ENCODE assay signal across 24 cellular contexts in the genomic region with DNA sequence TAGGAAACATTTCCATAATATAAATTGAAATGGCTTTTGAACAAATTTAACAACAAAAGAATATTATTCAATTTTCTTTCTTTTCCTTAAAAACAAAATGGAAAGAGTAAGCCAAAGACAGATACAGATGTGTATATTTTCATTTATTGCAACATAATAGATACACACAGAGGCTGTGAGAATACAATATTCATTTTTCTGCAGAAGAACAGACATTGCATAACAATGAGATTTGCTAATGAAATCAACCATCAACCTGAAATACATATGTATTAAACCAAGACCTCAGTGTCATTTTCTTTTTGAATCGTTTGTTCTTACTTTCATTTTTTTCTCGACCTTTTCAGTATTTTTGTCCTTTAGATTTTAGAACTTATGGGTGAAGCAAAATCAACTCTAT.
DNase-seq lines count a peak whose midpoint lies in the region; ATAC-seq, FAIRE-seq and TF ChIP-seq lines count a peak whose summit lies in the region.
"Had no signal": no experiment of that assay in that cellular context is flagged by ENCODE, and none has a peak within 500 bp of the region (broad histone marks: within the 10 kb centered on the region; RNA-seq: fewer than 3 reads in every experiment).

No MANE protein-coding gene starts in this region.

- TF ChIP-seq POLR2A in HepG2 (IDR thresholded peaks at IDR 0.05; ENCODE audit: insufficient read depth in 1 of 2, low read depth in 2 of 2, low read length in 2 of 2) = no peak
- TF ChIP-seq POLR2A in right lobe of liver (IDR thresholded peaks at IDR 0.05) = no peak
- no peak for TF ChIP-seq POLR2A in K562 (conservative IDR thresholded peaks at IDR 0.05)

- H3K27me3 ChIP-seq in HepG2 (ENCODE audit: control insufficient read depth in 1 of 2, insufficient read depth in 2 of 2, low read length in 2 of 2) (no peaks in the 10 kb centered on the region), right lobe of liver (no peaks in the 10 kb centered on the region), K562 (ENCODE audit: control insufficient read depth in 2 of 2, insufficient read depth in 2 of 2, low read length in 2 of 2) (no peaks in the 10 kb centered on the region), small intestine (ENCODE audit: control insufficient read depth in 2 of 2, insufficient read depth in 2 of 2, low read length in 2 of 2) (no peaks in the 10 kb centered on the region)
- H3K27me3 ChIP-seq: BLaER1 treated with 17β-estradiol and CSF1 and Interleukin-3, amounts not matched to agents 10 nM and 100 nM had no signal

- no peak for TF ChIP-seq CTCF in HepG2 (CRISPR knock-in tag; IDR thresholded peaks at IDR 0.05)
- TF ChIP-seq CTCF in right lobe of liver (IDR thresholded peaks at IDR 0.05) = no peak
- no peak for TF ChIP-seq CTCF in K562 (IDR thresholded peaks at IDR 0.05 in 2 of 3, conservative IDR thresholded peaks at IDR 0.05 in 1 of 3; ENCODE audit: insufficient read depth in 2 of 3, low read depth in 1 of 3, low read length in 3 of 3)
- no peak for TF ChIP-seq CTCF in glutamatergic neuron (IDR thresholded peaks at IDR 0.05; ENCODE audit: partially characterized antibody, unreplicated experiment)

- FAIRE-seq in HepG2 (lab: Jason Lieb, UNC) (no peak), K562 (lab: Jason Lieb, UNC) (no peak), small intestine (lab: Jason Lieb, UNC) (peak; percentile 53)
- FAIRE-seq: GM18507, HTR-8/SVneo had no signal

- no peak for TF ChIP-seq RAD21 in HepG2 (CRISPR knock-in tag; IDR thresholded peaks at IDR 0.05)
- TF ChIP-seq RAD21 in K562 (CRISPR knock-in tag; conservative IDR thresholded peaks at IDR 0.05 in 1 of 2, IDR thresholded peaks at IDR 0.05 in 1 of 2) = no peak

- H2AFZ ChIP-seq in HepG2 (ENCODE audit: low read length) (no peak overlapping the region), K562 (ENCODE audit: low read depth, low read length) (no peak overlapping the region)

- BruUV-seq in HepG2 (replicated peaks; lab: Mats Ljungman, UMichigan) = no TSS peak
- no TSS peak for BruUV-seq in K562 (replicated peaks; lab: Mats Ljungman, UMichigan)

- H3K9me3 Mint-ChIP-seq in glutamatergic neuron (ENCODE audit: unreplicated experiment) = no peaks in the 10 kb centered on the region
- H3K9me3 Mint-ChIP-seq: CD4-positive, alpha-beta T cell had no signal

- no peaks in the 10 kb centered on the region for H3K9me3 ChIP-seq in HepG2 (ENCODE audit: low read length)
- no peaks in the 10 kb centered on the region for H3K9me3 ChIP-seq in right lobe of liver
- no peaks in the 10 kb centered on the region for H3K9me3 ChIP-seq in K562 (replicated peaks; ENCODE audit: control insufficient read depth, insufficient read depth, low read depth, low read length)
- H3K9me3 ChIP-seq in small intestine (ENCODE audit: control insufficient read depth, low read depth) = no peaks in the 10 kb centered on the region

- POLR2A ChIA-PET in HepG2 (lab: Yijun Ruan, JAX) = no interaction called here
- POLR2A ChIA-PET in K562 (lab: Yijun Ruan, JAX) = no interaction called here

- H3K4me3 ChIP-seq in HepG2 (replicated peaks in 1 of 3; ENCODE audit: insufficient read depth in 1 of 3, low read depth in 2 of 3, low read length in 3 of 3) (no peak overlapping the region), right lobe of liver (no peak overlapping the region), K562 (no peak overlapping the region), small intestine (ENCODE audit: low read depth in 1 of 2, low read length in 2 of 2) (no peak overlapping the region)
- H3K4me3 ChIP-seq: BLaER1 treated with 17β-estradiol and CSF1 and Interleukin-3, amounts not matched to agents 10 nM and 100 nM had no signal

- no peaks in the 10 kb centered on the region for H3K9me1 ChIP-seq in K562 (ENCODE audit: control insufficient read depth, insufficient read depth, low read length)

- TF ChIP-seq EP300 in HepG2 (IDR thresholded peaks at IDR 0.05; ENCODE audit: low read depth in 2 of 2, low read length in 2 of 2) (no peak), HepG2 (CRISPR knock-in tag; IDR thresholded peaks at IDR 0.05; ENCODE audit: borderline replicate concordance) (no peak), K562 (IDR thresholded peaks at IDR 0.05; ENCODE audit: low read length) (no peak)

- 52% methylated on average over 2 of the region's 2 CpGs for WGBS in HepG2 (ENCODE audit: low lambda C conversion rate)
- 76% methylated on average over 2 of the region's 2 CpGs for WGBS in right lobe of liver (ENCODE audit: insufficient coverage, low coverage, low lambda C conversion rate, missing lambda C conversion rate)
- WGBS in K562 (ENCODE audit: insufficient coverage, low coverage, missing lambda C conversion rate) = 14% methylated on average over 2 of the region's 2 CpGs
- 70 to 83% (median 81%) methylated on average over 2 of the region's 2 CpGs for WGBS in small intestine, 3 donors

- peaks cover 9% of the 10 kb centered on the region for H3K4me1 Mint-ChIP-seq in glutamatergic neuron (ENCODE audit: low read depth, unreplicated experiment)

- H3K27me3 Mint-ChIP-seq in glutamatergic neuron (ENCODE audit: unreplicated experiment) = no peaks in the 10 kb centered on the region
- H3K27me3 Mint-ChIP-seq: CD4-positive, alpha-beta T cell had no signal

- H3K27ac ChIP-seq in HepG2 (ENCODE audit: extremely low read length, insufficient read depth, low read length) = no peak overlapping the region
- H3K27ac ChIP-seq in right lobe of liver = no peak overlapping the region
- no peak overlapping the region for H3K27ac ChIP-seq in K562 (ENCODE audit: extremely low read depth, low read depth, low read length)
- H3K27ac ChIP-seq in small intestine (ENCODE audit: low read depth in 1 of 2, low read length in 1 of 2) = no peak overlapping the region
- H3K27ac ChIP-seq: BLaER1 treated with 17β-estradiol and CSF1 and Interleukin-3, amounts not matched to agents 10 nM and 100 nM; KMS-11 had no signal

- no peak overlapping the region for H3K4me2 ChIP-seq in HepG2 (ENCODE audit: low read depth, low read length)
- H3K4me2 ChIP-seq in K562 (ENCODE audit: insufficient read depth, low read length) = no peak overlapping the region
- H3K4me2 ChIP-seq: BLaER1 treated with 17β-estradiol and CSF1 and Interleukin-3, amounts not matched to agents 10 nM and 100 nM; KMS-11 had no signal

- no peaks in the 10 kb centered on the region for H4K20me1 ChIP-seq in HepG2 (ENCODE audit: insufficient read depth, low read length)
- H4K20me1 ChIP-seq in K562 (replicated peaks; ENCODE audit: control insufficient read depth, insufficient read depth, low read length) = no peaks in the 10 kb centered on the region

- ATAC-seq in HepG2 = no peak
- ATAC-seq in right lobe of liver = no peak
- ATAC-seq in K562 = no peak
- ATAC-seq in HG03378 (IDR thresholded peaks at IDR 0.05; ENCODE audit: unreplicated experiment) = no peak

- intact Hi-C loops in HepG2 (cut with micrococcal nuclease; ENCODE audit: unreplicated experiment) (no loop called here), right lobe of liver (cut with DNase I) (no loop called here), K562 (cut with micrococcal nuclease) (no loop called here)

- no peaks in the 10 kb centered on the region for H3K79me2 ChIP-seq in HepG2 (ENCODE audit: insufficient read depth, low read length)
- no peaks in the 10 kb centered on the region for H3K79me2 ChIP-seq in K562 (ENCODE audit: control insufficient read depth, insufficient read depth, low read length)

- H3K36me3 ChIP-seq in HepG2 (replicated peaks in 1 of 2; ENCODE audit: control insufficient read depth in 1 of 2, insufficient read depth in 2 of 2, low read length in 2 of 2) (no peaks in the 10 kb centered on the region), right lobe of liver (no peaks in the 10 kb centered on the region), K562 (ENCODE audit: control insufficient read depth, insufficient read depth, low read length) (no peaks in the 10 kb centered on the region), small intestine (ENCODE audit: control insufficient read depth in 2 of 2, insufficient read depth in 2 of 2, low read length in 2 of 2) (no peaks in the 10 kb centered on the region)

- in situ Hi-C loops in HepG2 (cut with HindIII; ENCODE audit: extremely low pct_ligation_motif_present, low pct_unique_long_range_greater_than_20kb) = no loop called here
- in situ Hi-C loops in K562 (cut with MboI) = no loop called here

- H3K4me1 ChIP-seq in HepG2 (ENCODE audit: insufficient read depth, low read length) (peaks cover 5% of the 10 kb centered on the region), right lobe of liver (peaks cover 0 to 3% (median 0%) of the 10 kb centered on the region in 4 donors), K562 (replicated peaks in 1 of 2; ENCODE audit: control insufficient read depth in 2 of 2, insufficient read depth in 2 of 2, low read length in 2 of 2) (peaks cover 0 to 3% of the 10 kb centered on the region in 2 experiments; a peak in 1 of 5 replicates), small intestine (ENCODE audit: control insufficient read depth in 2 of 2, insufficient read depth in 1 of 2, low read depth in 1 of 2, low read length in 1 of 2) (no peaks in the 10 kb centered on the region)

- CTCF ChIA-PET in HepG2 (lab: Yijun Ruan, JAX; ENCODE audit: low intra/inter-chr PET ratio, low total read pairs) = no interaction called here
- CTCF ChIA-PET in K562 (lab: Yijun Ruan, JAX; ENCODE audit: low intra/inter-chr PET ratio) = no interaction called here

- H3K9ac ChIP-seq in HepG2 (ENCODE audit: insufficient read depth, low read depth, low read length) (no peak overlapping the region), K562 (ENCODE audit: insufficient read depth in 1 of 2, low read depth in 2 of 2, low read length in 2 of 2) (no peak overlapping the region)
- H3K9ac ChIP-seq: BLaER1 treated with 17β-estradiol and CSF1 and Interleukin-3, amounts not matched to agents 10 nM and 100 nM; KMS-11 had no signal

- H3K4me3 Mint-ChIP-seq in glutamatergic neuron (ENCODE audit: unreplicated experiment) = no peak overlapping the region
- H3K4me3 Mint-ChIP-seq: CD4-positive, alpha-beta T cell had no signal

- peaks cover 4% of the 10 kb centered on the region for H3K36me3 Mint-ChIP-seq in glutamatergic neuron (ENCODE audit: unreplicated experiment)

- no peak overlapping the region for H3K27ac Mint-ChIP-seq in glutamatergic neuron (ENCODE audit: unreplicated experiment)
- H3K27ac Mint-ChIP-seq: CD4-positive, alpha-beta T cell had no signal

- DNase-seq in HepG2 (ENCODE audit: low spot score) (no peak), right lobe of liver (no peak), NCI-H748 treated with DMSO at 0.1 percent for 48 hours (lab: John Stamatoyannopoulos, UW) (peak; percentile 14), K562 (ENCODE audit: extremely low read depth in 1 of 4, low spot score in 3 of 4) (no peak), small intestine (no peak), islet precursor cell (no peak), glutamatergic neuron (no peak)
- DNase-seq: CD4-positive, alpha-beta T cell; DMS53; H7; MM.1S; NCI-H1092 treated with DMSO at 0.1 percent for 48 hours; NCI-H1436; NCI-H187; NCI-H2171 treated with DMSO at 0.1 percent for 48 hours; NCI-H345; NCI-H524; NCI-H82; T-helper 1 cell had no signal

TF ChIP-seq in HepG2, 621 proteins besides CTCF, POLR2A, EP300 and RAD21 (continues in another document):
- peak; percentile 75 for TF ChIP-seq CEBPB (IDR thresholded peaks at IDR 0.05; ENCODE audit: borderline replicate concordance, low read depth, low read length)
- TF ChIP-seq FOSL2 (CRISPR knock-in tag; IDR thresholded peaks at IDR 0.05) = no peak

TF ChIP-seq in K562, 482 proteins besides CTCF, POLR2A, EP300 and RAD21 (continues in another document):
- no peak for TF ChIP-seq CEBPG (CRISPR knock-in tag; IDR thresholded peaks at IDR 0.05)
- TF ChIP-seq CEBPG (tag; conservative IDR thresholded peaks at IDR 0.05 in 1 of 2, IDR thresholded peaks at IDR 0.05 in 1 of 2) = peak; percentile 59 to 69
